ENCODE assay signal across 22 cellular contexts in genomic region chr18:26489881-26490280, GRCh38.
"Had no signal": no experiment of that assay in that cellular context is flagged by ENCODE, and none has a peak within 500 bp of the region (broad histone marks: within the 10 kb centered on the region; RNA-seq: fewer than 3 reads in every experiment).

No MANE protein-coding gene starts in this region.

- H3K36me3 ChIP-seq: left lung, prostate gland, right atrium auricular region, suprapubic skin had no signal

- H3K4me3 ChIP-seq: left lung, prostate gland, right atrium auricular region, skin epidermis, suprapubic skin had no signal

- ATAC-seq: activated CD4-positive, CD25-positive, alpha-beta regulatory T cell treated with anti-CD3 and anti-CD28 coated beads, Interleukin-2, amount 50 U/mL, for 24 hours; activated naive CD8-positive, alpha-beta T cell treated with anti-CD3 and anti-CD28 coated beads, Interleukin-2, amount 50 U/mL, for 24 hours; activated T-cell treated with anti-CD3 and anti-CD28 coated beads, Interleukin-2, amount 50 U/mL, for 4 hours had no signal

- H3K27ac ChIP-seq: left lung, prostate gland, right atrium auricular region, skin epidermis, suprapubic skin had no signal

- H3K9me3 ChIP-seq: left lung, prostate gland, right atrium auricular region, suprapubic skin had no signal

- H3K27me3 ChIP-seq: left lung, right atrium auricular region, suprapubic skin had no signal

- H3K4me1 ChIP-seq: left lung, prostate gland had no signal

- DNase-seq: activated CD4-positive, alpha-beta T cell treated with anti-CD3 and anti-CD28 coated beads, Interleukin-2, amount 10 ng/mL, durations not matched to agents 7 days and 5 days; activated CD8-positive, alpha-beta memory T cell treated with anti-CD3 and anti-CD28 coated beads, Interleukin-2, amount 50 U/mL, for 4 hours; activated effector memory CD4-positive, alpha-beta T cell treated with Interleukin-2 at 50 U/mL for 16 hours; activated naive CD4-positive, alpha-beta T cell treated with anti-CD3 and anti-CD28 coated beads, Interleukin-2, amount 10 ng/mL, durations not matched to agents 7 days and 5 days; activated naive CD8-positive, alpha-beta T cell treated with anti-CD3 and anti-CD28 coated beads, Interleukin-2, amount 50 U/mL, for 24 hours; activated T-cell treated with anti-CD3 and anti-CD28 coated beads, Interleukin-2, amount 50 U/mL, for 4 hours; anterior cingulate cortex; cortex of kidney; foreskin melanocyte; hypothalamus; kidney; left lung; nephron progenitor cell; nucleus accumbens; T-helper 1 cell; T1000; trophoblast cell had no signal
